ENCODE assay signal across 8 cellular contexts in genomic region chr7:6590645-6591110, GRCh38. TPM values are rescaled to one million over a fixed set of nuclear protein-coding genes. Genes with fewer than 3 reads are reported as not detected.
DNase-seq lines count a peak whose midpoint lies in the region; ATAC-seq and TF ChIP-seq lines count a peak whose summit lies in the region.

No MANE protein-coding gene starts in this region.

- no peaks in the 10 kb centered on the region for H3K9me3 Mint-ChIP-seq in Caco-2 (ENCODE audit: unreplicated experiment)

- H3K9me3 ChIP-seq in Caco-2 (no peaks in the 10 kb centered on the region), HCT116 (ENCODE audit: control insufficient read depth in 1 of 2, insufficient read depth in 1 of 2, low read depth in 1 of 2, low read length in 2 of 2) (no peaks in the 10 kb centered on the region)

- H2AFZ ChIP-seq in HCT116 (ENCODE audit: low read depth, low read length, poor library complexity, severe bottlenecking): no peak overlapping the region

- CTCF ChIA-PET in Caco-2 (lab: Charles Lee): interaction anchor here (0.6 to 2.9 kb wide), 5 partner anchors 24 to 300 kb away, joined by 3 to 18 read pairs (median 3); no protein-coding TSS in a partner anchor
- CTCF ChIA-PET in HCT116 (lab: Charles Lee): interaction anchor here (1.1 kb wide), 1 partner anchor 16 kb away, joined by 3 read pairs; no protein-coding TSS in a partner anchor

- no peaks in the 10 kb centered on the region for H4K20me1 ChIP-seq in HCT116 (ENCODE audit: insufficient read depth)

- peak overlapping the region; percentile 77 for H3K4me3 Mint-ChIP-seq in Caco-2 (ENCODE audit: unreplicated experiment)

- H3K4me1 ChIP-seq in Caco-2: peaks cover 4% of the 10 kb centered on the region; the same call in 1 of the 2 replicates
- peaks cover 9 to 17% of the 10 kb centered on the region in 2 experiments for H3K4me1 ChIP-seq in HCT116 (ENCODE audit: control insufficient read depth in 1 of 2, insufficient read depth in 2 of 2, low read length in 2 of 2)

- TF ChIP-seq RAD21 in HCT116 (IDR thresholded peaks at IDR 0.05; ENCODE audit: low read depth): no peak

- no peak for TF ChIP-seq POLR2A in HCT116 (IDR thresholded peaks at IDR 0.05; ENCODE audit: borderline replicate concordance, extremely low read depth, insufficient read depth, insufficient read length)

- peak overlapping the region; percentile 68 for H3K9ac ChIP-seq in HCT116 (ENCODE audit: low read length)

- H3K27me3 ChIP-seq in Caco-2 (replicated peaks; ENCODE audit: control insufficient read depth, insufficient read depth, low read length) (no peaks in the 10 kb centered on the region), HCT116 (ENCODE audit: insufficient read depth, low read length) (no peaks in the 10 kb centered on the region)

- intact Hi-C loops in Caco-2 (cut with micrococcal nuclease; ENCODE audit: unreplicated experiment) (no loop called here), HCT116 (cut with micrococcal nuclease) (no loop called here)

- no peak for TF ChIP-seq CTCF in Caco-2 (IDR thresholded peaks at IDR 0.05; ENCODE audit: insufficient read depth in 1 of 2, low read depth in 1 of 2, low read length in 1 of 2, severe bottlenecking in 1 of 2, unreplicated experiment in 1 of 2)
- TF ChIP-seq CTCF in HCT116 (IDR thresholded peaks at IDR 0.05 in 2 of 3, conservative IDR thresholded peaks at IDR 0.05 in 1 of 3; ENCODE audit: borderline replicate concordance in 1 of 3, insufficient read depth in 1 of 3, low read depth in 2 of 3, low read length in 2 of 3): no peak
- no peak for TF ChIP-seq CTCF in fibroblast of villous mesenchyme (IDR thresholded peaks at IDR 0.05; ENCODE audit: insufficient read depth, low read depth, low read length)
- TF ChIP-seq CTCF in retinal pigment epithelial cell (conservative IDR thresholded peaks at IDR 0.05; ENCODE audit: low read depth, low read length): no peak

- H3K27ac ChIP-seq in HCT116 (ENCODE audit: low read depth, low read length): peak overlapping the region; percentile 84

- peaks cover 73% of the 10 kb centered on the region for H3K36me3 Mint-ChIP-seq in Caco-2 (ENCODE audit: insufficient read depth, unreplicated experiment)

- H3K36me3 ChIP-seq in Caco-2 (ENCODE audit: control insufficient read depth, insufficient read depth, low read length) (no peaks in the 10 kb centered on the region; the same call in none of the 2 replicates), HCT116 (ENCODE audit: control insufficient read depth in 1 of 2, insufficient read depth in 2 of 2, low read length in 2 of 2) (peaks cover 13 to 21% of the 10 kb centered on the region in 2 experiments; a peak in 3 of 4 replicates)

- BruUV-seq in Caco-2 (replicated peaks; lab: Mats Ljungman, UMichigan): no TSS peak
- BruUV-seq in HCT116 (replicated peaks; lab: Mats Ljungman, UMichigan): TSS peak; percentile 46

- peak overlapping the region; percentile 99 for H3K4me3 ChIP-seq in Caco-2 (ENCODE audit: low read depth, low read length)
- peak overlapping the region; percentile 82 to 86 for H3K4me3 ChIP-seq in HCT116 (replicated peaks in 1 of 2; ENCODE audit: low read depth in 1 of 2, low read length in 2 of 2)
- peak overlapping the region; percentile 88 for H3K4me3 ChIP-seq in fibroblast of villous mesenchyme (ENCODE audit: low read depth, low read length)
- H3K4me3 ChIP-seq in retinal pigment epithelial cell (ENCODE audit: low read length): peak overlapping the region; percentile 78

- peak overlapping the region; percentile 7 for H3K27ac Mint-ChIP-seq in Caco-2 (ENCODE audit: unreplicated experiment)

- peak; percentile 54 for ATAC-seq in HCT116
- peak; percentile 74 for ATAC-seq in SK-N-SH treated with all-trans-retinoic acid at 6 μM for 48 hours
- no peak for ATAC-seq in esophagus mucosa

- no peaks in the 10 kb centered on the region for H3K4me1 Mint-ChIP-seq in Caco-2 (ENCODE audit: low read depth, unreplicated experiment)

- peak overlapping the region; percentile 85 for H3K4me2 ChIP-seq in HCT116 (ENCODE audit: low read length)

- RAD21 ChIA-PET in HCT116 (lab: Charles Lee; ENCODE audit: low non-redundant PET in 1 of 2, low total read pairs in 2 of 2, uncharacterized antibody in 2 of 2, unreplicated experiment in 2 of 2): interaction anchor here in 1 of 2 experiments (0.5 kb wide), 1 partner anchor 72 kb away, joined by 3 read pairs; no protein-coding TSS in a partner anchor

- H3K79me2 ChIP-seq in HCT116 (ENCODE audit: insufficient read depth, low read length): peaks cover 18% of the 10 kb centered on the region; the same call in 1 of the 2 replicates

- POLR2A ChIA-PET in Caco-2 (lab: Charles Lee): interaction anchor here (1.2 kb wide), 1 partner anchor 13 kb away, joined by 3 read pairs; no protein-coding TSS in a partner anchor
- POLR2A ChIA-PET in HCT116 (lab: Charles Lee): no interaction called here

- H3K9me2 ChIP-seq in HCT116 (ENCODE audit: insufficient read depth): no peaks in the 10 kb centered on the region

- no peak for DNase-seq in Caco-2
- DNase-seq in HCT116 (ENCODE audit: low read depth, low spot score): no peak
- DNase-seq in fibroblast of villous mesenchyme (ENCODE audit: low read depth): no peak
- no peak for DNase-seq in retinal pigment epithelial cell (ENCODE audit: low read depth)
- DNase-seq in NCI-H1694 treated with DMSO at 0.1 percent for 48 hours (lab: John Stamatoyannopoulos, UW): no peak
- DNase-seq in T1000 (lab: John Stamatoyannopoulos, UW): no peak

- H3K27me3 Mint-ChIP-seq in Caco-2 (ENCODE audit: insufficient read depth, unreplicated experiment): no peaks in the 10 kb centered on the region

TF ChIP-seq in HCT116, 20 proteins besides CTCF, POLR2A, EP300 and RAD21 (continues in another document):
- TF ChIP-seq FOSL1 (IDR thresholded peaks at IDR 0.05; ENCODE audit: low read depth): no peak
- TF ChIP-seq YY1 (IDR thresholded peaks at IDR 0.05; ENCODE audit: extremely low read depth, insufficient replicate concordance, low read depth, low read length): no peak
- TF ChIP-seq SP1 (IDR thresholded peaks at IDR 0.05; ENCODE audit: low read depth): no peak
- no peak for TF ChIP-seq EZH2 (IDR thresholded peaks at IDR 0.05)
- TF ChIP-seq CBX3 (IDR thresholded peaks at IDR 0.05; ENCODE audit: low read depth): no peak
- no peak for TF ChIP-seq POLR2AphosphoS5 (IDR thresholded peaks at IDR 0.05; ENCODE audit: low read depth, low read length)
- no peak for TF ChIP-seq ZFX (IDR thresholded peaks at IDR 0.05)

TF ChIP-seq in SK-N-SH treated with all-trans-retinoic acid at 6 μM for 48 hours, 23 proteins besides CTCF, POLR2A, EP300 and RAD21 (continues in another document):
- TF ChIP-seq ZC3H10 (CRISPR knock-in tag; IDR thresholded peaks at IDR 0.05) (no peak), ESRRG (CRISPR knock-in tag; IDR thresholded peaks at IDR 0.05) (no peak), POU6F1 (CRISPR knock-in tag; IDR thresholded peaks at IDR 0.05; ENCODE audit: borderline replicate concordance, low read depth) (no peak), ARNTL (CRISPR knock-in tag; IDR thresholded peaks at IDR 0.05; ENCODE audit: borderline replicate concordance, low read depth) (no peak), PATZ1 (CRISPR knock-in tag; IDR thresholded peaks at IDR 0.05; ENCODE audit: borderline replicate concordance) (no peak), ZNF565 (CRISPR knock-in tag; conservative IDR thresholded peaks at IDR 0.05; ENCODE audit: low read depth) (no peak), CSDC2 (CRISPR knock-in tag; IDR thresholded peaks at IDR 0.05) (no peak), GLIS3 (CRISPR knock-in tag; IDR thresholded peaks at IDR 0.05) (no peak)

RNA-seq across cellular contexts. Expression of gene INTS15, which starts 0.9 kb away (rescaled TPM):
- total RNA-seq in Caco-2 (2022) (24.7 and 29.6 TPM in 2 replicates), HCT116 (2021; ENCODE audit: unreplicated experiment) (24.3 TPM), fibroblast of villous mesenchyme (16.4 and 17.7 TPM in 2 replicates), esophagus mucosa (13.7 TPM)
- 13.1 and 14.6 TPM in 2 replicates for polyA plus RNA-seq in HCT116 (2012)

RNA-seq across cellular contexts. Expression of gene ZDHHC4, which starts 13.4 kb away (rescaled TPM):
- total RNA-seq in Caco-2 (2022): 69.9 and 78.9 TPM in 2 replicates
- 59.3 TPM for total RNA-seq in HCT116 (2021; ENCODE audit: unreplicated experiment)
- polyA plus RNA-seq in HCT116 (2012): 70.0 and 80.4 TPM in 2 replicates
- total RNA-seq in fibroblast of villous mesenchyme: 60.5 and 62.5 TPM in 2 replicates
- 23.0 TPM for total RNA-seq in esophagus mucosa

RNA-seq across cellular contexts. Expression of gene ZNF853, which starts 24.7 kb away (rescaled TPM):
- total RNA-seq in Caco-2 (2022): 10.1 and 12.3 TPM in 2 replicates
- 0.05 TPM for total RNA-seq in HCT116 (2021; ENCODE audit: unreplicated experiment)
- 0.04 and 0.09 TPM in 2 replicates for polyA plus RNA-seq in HCT116 (2012)
- under 0.01 and 0.32 TPM in 2 replicates for total RNA-seq in fibroblast of villous mesenchyme
- 0.24 TPM for total RNA-seq in esophagus mucosa

RNA-seq across cellular contexts. Expression of gene GRID2IP, which starts 39.4 kb away (rescaled TPM):
- total RNA-seq in Caco-2 (2022) (0.65 and 0.95 TPM in 2 replicates), HCT116 (2021; ENCODE audit: unreplicated experiment) (3.2 TPM), fibroblast of villous mesenchyme (not detected in 2 replicates), esophagus mucosa (0.12 TPM)
- 1.4 and 1.8 TPM in 2 replicates for polyA plus RNA-seq in HCT116 (2012)

RNA-seq across cellular contexts. Expression of gene ZNF316, which starts 46.4 kb away (rescaled TPM):
- total RNA-seq in Caco-2 (2022): 34.1 and 34.3 TPM in 2 replicates
- total RNA-seq in HCT116 (2021; ENCODE audit: unreplicated experiment): 25.0 TPM
- 13.3 and 14.2 TPM in 2 replicates for polyA plus RNA-seq in HCT116 (2012)
- total RNA-seq in fibroblast of villous mesenchyme: 12.1 and 13.2 TPM in 2 replicates
- total RNA-seq in esophagus mucosa: 10.4 TPM
